In genomic region chr6:144519429-144519828, GRCh38 we compare ENCODE assay signal across 22 cellular contexts.
A peak's percentile ranks its signal among the peaks of the same experiment; 100 is the strongest.
DNase-seq lines count a peak whose midpoint lies in the region; ATAC-seq, FAIRE-seq and TF ChIP-seq lines count a peak whose summit lies in the region.
"Had no signal": no experiment of that assay in that cellular context is flagged by ENCODE, and none has a peak within 500 bp of the region (broad histone marks: within the 10 kb centered on the region; RNA-seq: fewer than 3 reads in every experiment).

No MANE protein-coding gene starts in this region.

- H3K4me1 ChIP-seq in esophagus muscularis mucosa: peaks cover 0 to 9% (median 6%) of the 10 kb centered on the region in 4 donors
- H3K4me1 ChIP-seq: A549, BLaER1 had no signal

- H3K36me3 ChIP-seq in esophagus muscularis mucosa: peaks cover 21 to 77% (median 38%) of the 10 kb centered on the region in 4 donors

- 24% methylated on average over 4 of the region's 4 CpGs for WGBS in esophagus muscularis mucosa

- intact Hi-C loops in left ventricle myocardium superior (cut with micrococcal nuclease) (no loop called here), cardiac septum (cut with DNase I) (no loop called here), esophagus muscularis mucosa (cut with DNase I) (no loop called here)

- peak; percentile 24 for ATAC-seq in left ventricle myocardium superior
- ATAC-seq in GM18867 (IDR thresholded peaks at IDR 0.05; ENCODE audit: unreplicated experiment): no peak
- ATAC-seq: A549, HCT116, HepG2 had no signal

- no peak for DNase-seq in left ventricle myocardium superior
- no peak for DNase-seq in cardiac septum (ENCODE audit: low spot score)
- DNase-seq in hepatic stellate cell (ENCODE audit: low spot score): peak; percentile 1
- DNase-seq in stromal cell of bone marrow (ENCODE audit: low read depth): peak; percentile 10
- DNase-seq in esophagus muscularis mucosa (ENCODE audit: extremely low spot score): no peak
- DNase-seq in globus pallidus (ENCODE audit: low spot score): no peak
- DNase-seq: CD4-positive, alpha-beta memory T cell; DMS153; DMS79; GDM1; GOT3; H7; HFFc6 had no signal

- TF ChIP-seq CTCF in esophagus muscularis mucosa (IDR thresholded peaks at IDR 0.05): no peak

- peak; percentile 4 for FAIRE-seq in endometrium (lab: Jason Lieb, UNC)
- FAIRE-seq: A549, GM12892, GM18507, HepG2 had no signal

- H3K4me3 ChIP-seq in esophagus muscularis mucosa: no peak overlapping the region
- H3K4me3 ChIP-seq: A549, BLaER1 had no signal

- H3K27me3 ChIP-seq in esophagus muscularis mucosa: no peaks in the 10 kb centered on the region
- H3K27me3 ChIP-seq: BLaER1 had no signal

- TF ChIP-seq EP300 in esophagus muscularis mucosa (IDR thresholded peaks at IDR 0.05): no peak

- H3K27ac ChIP-seq in esophagus muscularis mucosa (replicated peaks in 1 of 4): no peak overlapping the region
- H3K27ac ChIP-seq: 22Rv1, A549, BLaER1 had no signal

- TF ChIP-seq POLR2A in esophagus muscularis mucosa (IDR thresholded peaks at IDR 0.05; ENCODE audit: low read depth): no peak

- H3K9me3 ChIP-seq in esophagus muscularis mucosa: no peaks in the 10 kb centered on the region
- H3K9me3 ChIP-seq: A549, BLaER1 had no signal

Comparison
In these comparisons a context has a peak if more than half of its experiments do, and no peak if none do; other contexts are left out.
1. DNase-seq: peak in hepatic stellate cell (single experiment) and stromal cell of bone marrow (single experiment); none in left ventricle myocardium superior (single experiment), cardiac septum (single experiment), esophagus muscularis mucosa (single experiment) and globus pallidus (single experiment).